ENCODE assay signal across 9 cellular contexts in the genomic region with DNA sequence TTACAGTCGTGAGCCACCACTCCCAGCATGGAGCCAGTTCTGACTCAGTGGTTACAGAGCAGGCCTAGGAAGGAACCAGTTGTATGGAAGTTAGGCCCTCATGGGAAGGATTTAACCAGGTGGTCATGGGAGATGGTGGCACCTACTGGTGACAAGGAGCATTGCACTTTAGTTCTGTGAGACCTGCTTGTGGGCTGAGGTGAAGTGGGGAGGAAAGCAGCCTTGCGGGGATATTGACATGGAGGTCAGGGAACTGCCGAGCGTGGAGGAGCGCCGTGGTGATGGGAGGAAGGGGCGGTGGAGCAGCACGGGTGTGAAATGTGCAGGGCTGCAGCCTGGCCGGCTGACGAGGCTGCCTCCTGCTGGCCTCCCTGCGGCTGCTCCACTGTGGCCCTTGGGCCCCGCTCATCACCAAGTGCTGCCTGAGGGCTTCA.
DNase-seq lines count a peak whose midpoint lies in the region; ATAC-seq and TF ChIP-seq lines count a peak whose summit lies in the region.
"Had no signal": no experiment of that assay in that cellular context is flagged by ENCODE, and none has a peak within 500 bp of the region (broad histone marks: within the 10 kb centered on the region; RNA-seq: fewer than 3 reads in every experiment).

No MANE protein-coding gene starts in this region.

- H3K27ac Mint-ChIP-seq in CD4-positive, alpha-beta memory T cell: peak overlapping the region in 3 of 7 donors; percentile 3 to 9 (median 9)

- peaks cover 0 to under 1% of the 10 kb centered on the region in 2 donors for H3K36me3 Mint-ChIP-seq in CD4-positive, alpha-beta memory T cell

- peaks cover 14% of the 10 kb centered on the region for H3K4me1 ChIP-seq in CD4-positive, alpha-beta memory T cell (ENCODE audit: insufficient read depth, low read length)
- peaks cover 56 to 71% of the 10 kb centered on the region in 2 donors for H3K4me1 ChIP-seq in gastrocnemius medialis

- H3K27ac ChIP-seq in CD4-positive, alpha-beta memory T cell (ENCODE audit: low read depth, low read length): no peak overlapping the region
- no peak overlapping the region for H3K27ac ChIP-seq in gastrocnemius medialis
- H3K27ac ChIP-seq: SJSA1 had no signal

- POLR2A ChIA-PET in CD4-positive, alpha-beta memory T cell (lab: Charles Lee; ENCODE audit: partially characterized antibody): no interaction called here

- no peaks in the 10 kb centered on the region for H3K9me3 ChIP-seq in CD4-positive, alpha-beta memory T cell (ENCODE audit: control insufficient read depth in 1 of 2, low read length in 2 of 2)
- H3K9me3 ChIP-seq in gastrocnemius medialis: no peaks in the 10 kb centered on the region

- peak; percentile 30 to 52 (median 47) for DNase-seq in CD4-positive, alpha-beta memory T cell
- peak; percentile 81 for DNase-seq in NCI-H82 (lab: John Stamatoyannopoulos, UW)
- DNase-seq in activated T-cell treated with anti-CD3 and anti-CD28 coated beads for 4 hours: peak; percentile 13
- DNase-seq in fibroblast of villous mesenchyme (ENCODE audit: low read depth): peak; percentile 39
- no peak for DNase-seq in gastrocnemius medialis
- DNase-seq in NK-92 (lab: John Stamatoyannopoulos, UW; ENCODE audit: unreplicated experiment): no peak

- CTCF ChIA-PET in CD4-positive, alpha-beta memory T cell (lab: Charles Lee; ENCODE audit: partially characterized antibody): interaction anchor here (0.7 to 4.5 kb wide), 13 partner anchors 10 to 909 kb away, joined by 3 to 49 read pairs (median 3); no protein-coding TSS in a partner anchor

- peaks cover 14 to 25% (median 24%) of the 10 kb centered on the region in 4 donors for H3K4me1 Mint-ChIP-seq in CD4-positive, alpha-beta memory T cell

- in situ Hi-C loops in gastrocnemius medialis (cut with MboI; ENCODE audit: low sequenced_read_pairs in 4 of 4): no loop called here

- TF ChIP-seq POLR2A in gastrocnemius medialis (IDR thresholded peaks at IDR 0.05): no peak

- ATAC-seq in GM21515 (IDR thresholded peaks at IDR 0.05; ENCODE audit: unreplicated experiment) (peak; percentile 46), gastrocnemius medialis (no peak), GM19467 (IDR thresholded peaks at IDR 0.05; ENCODE audit: unreplicated experiment) (no peak)

- no peaks in the 10 kb centered on the region for H3K9me3 Mint-ChIP-seq in CD4-positive, alpha-beta memory T cell

- intact Hi-C loops in CD4-positive, alpha-beta memory T cell (cut with micrococcal nuclease): loop anchor here (2.0 to 5.0 kb wide), 2 partner anchors 385 to 909 kb away; no protein-coding TSS in a partner anchor
- intact Hi-C loops in gastrocnemius medialis (cut with DNase I; ENCODE audit: low total_unique reads): no loop called here

- peak overlapping the region in 1 of 8 donors; percentile 7 for H3K4me3 Mint-ChIP-seq in CD4-positive, alpha-beta memory T cell

- H3K4me3 ChIP-seq in CD4-positive, alpha-beta memory T cell (ENCODE audit: low read length in 2 of 2): no peak overlapping the region
- no peak overlapping the region for H3K4me3 ChIP-seq in fibroblast of villous mesenchyme (ENCODE audit: low read depth, low read length)
- H3K4me3 ChIP-seq in gastrocnemius medialis: no peak overlapping the region
- H3K4me3 ChIP-seq: SJSA1 had no signal

- H3K27me3 ChIP-seq in CD4-positive, alpha-beta memory T cell (ENCODE audit: insufficient read depth, low read length): no peaks in the 10 kb centered on the region
- H3K27me3 ChIP-seq in gastrocnemius medialis: no peaks in the 10 kb centered on the region
- H3K27me3 ChIP-seq: SJSA1 had no signal

- TF ChIP-seq CTCF in fibroblast of villous mesenchyme (IDR thresholded peaks at IDR 0.05; ENCODE audit: insufficient read depth, low read depth, low read length) (peak; percentile 65), gastrocnemius medialis (IDR thresholded peaks at IDR 0.05 in 4 of 5, conservative IDR thresholded peaks at IDR 0.05 in 1 of 5) (peak; percentile 45 to 79 (median 57))

- no peaks in the 10 kb centered on the region for H3K27me3 Mint-ChIP-seq in CD4-positive, alpha-beta memory T cell

- H3K36me3 ChIP-seq in CD4-positive, alpha-beta memory T cell (ENCODE audit: insufficient read depth, low read length): no peaks in the 10 kb centered on the region
- H3K36me3 ChIP-seq in gastrocnemius medialis: no peaks in the 10 kb centered on the region
- H3K36me3 ChIP-seq: SJSA1 had no signal

Comparison
In these comparisons a context has a peak if more than half of its experiments do, and no peak if none do; other contexts are left out.
1. DNase-seq: peak in CD4-positive, alpha-beta memory T cell (5 of 5), NCI-H82 (single experiment), activated T-cell treated with anti-CD3 and anti-CD28 coated beads for 4 hours (single experiment) and fibroblast of villous mesenchyme (single experiment); none in gastrocnemius medialis (0 of 2) and NK-92 (single experiment).